Comparison of ENCODE assay signal across 12 cellular contexts in genomic region chr14:64112859-64113258, GRCh38.
A peak's percentile ranks its signal among the peaks of the same experiment; 100 is the strongest.
DNase-seq lines count a peak whose midpoint lies in the region; ATAC-seq, FAIRE-seq and TF ChIP-seq lines count a peak whose summit lies in the region.
"Had no signal": no experiment of that assay in that cellular context is flagged by ENCODE, and none has a peak within 500 bp of the region (broad histone marks: within the 10 kb centered on the region; RNA-seq: fewer than 3 reads in every experiment).

No MANE protein-coding gene starts in this region.

- H3K4me1 Mint-ChIP-seq in CD4-positive, alpha-beta T cell (ENCODE audit: low read depth), result no peaks in the 10 kb centered on the region

- TF ChIP-seq CTCF in epithelial cell of esophagus (IDR thresholded peaks at IDR 0.05; ENCODE audit: insufficient read depth, low read depth, low read length, missing control alignments) (no peak), pancreas (IDR thresholded peaks at IDR 0.05) (no peak)
- TF ChIP-seq CTCF in CD4-positive, alpha-beta T cell (IDR thresholded peaks at IDR 0.05), result no peak

- 26 to 29% methylated on average over 10 of the region's 10 CpGs for WGBS in pancreas, 2 donors

- peak; percentile 58 for DNase-seq in DMS53 treated with DMSO at 0.1 percent for 48 hours (lab: John Stamatoyannopoulos, UW; ENCODE audit: unreplicated experiment)
- DNase-seq in NCI-H2196 treated with DMSO at 0.1 percent for 48 hours (lab: John Stamatoyannopoulos, UW; ENCODE audit: unreplicated experiment), result peak; percentile 62
- peak; percentile 69 for DNase-seq in epithelial cell of esophagus (ENCODE audit: low read depth)
- peak in 5 of 6 donors; percentile 60 to 75 (median 70) for DNase-seq in pancreas
- DNase-seq in CD4-positive, alpha-beta T cell, result no peak
- no peak for DNase-seq in NCI-H2081 treated with DMSO at 0.1 percent for 48 hours (lab: John Stamatoyannopoulos, UW)
- no peak for DNase-seq in NCI-H524 treated with DMSO at 0.1 percent for 48 hours (lab: John Stamatoyannopoulos, UW)
- no peak for DNase-seq in activated effector memory CD4-positive, alpha-beta T cell treated with Interleukin-2 at 50 U/mL for 16 hours
- DNase-seq: erythroblast; KBM-7; stimulated activated CD4-positive, alpha-beta T cell treated with anti-CD3 and anti-CD28 coated beads, Interleukin-1b, Interleukin-23, amount 100 ng/mL, for 48 hours had no signal

- H3K4me1 ChIP-seq in pancreas, result peaks cover 10 to 17% (median 12%) of the 10 kb centered on the region in 3 donors

- no peak overlapping the region for H3K4me3 Mint-ChIP-seq in CD4-positive, alpha-beta T cell
- H3K4me3 Mint-ChIP-seq: stimulated activated naive CD8-positive, alpha-beta T cell treated with anti-CD3 and anti-CD28 coated beads, Interleukin-15, Interleukin-2, amounts not matched to agents 100 ng/mL and 50 ng/mL, for 24 hours had no signal

- no peaks in the 10 kb centered on the region for H3K36me3 ChIP-seq in pancreas

- FAIRE-seq in pancreas (lab: Jason Lieb, UNC), result no peak

- H3K9me3 ChIP-seq in pancreas, result no peaks in the 10 kb centered on the region
- no peaks in the 10 kb centered on the region for H3K9me3 ChIP-seq in CD4-positive, alpha-beta T cell (ENCODE audit: control insufficient read depth, low read length)

- H3K27ac ChIP-seq in pancreas, result peak overlapping the region; percentile 33 to 91 (median 82)
- no peak overlapping the region for H3K27ac ChIP-seq in CD4-positive, alpha-beta T cell (ENCODE audit: low read depth, low read length)

- POLR2A ChIA-PET in CD4-positive, alpha-beta T cell (lab: Charles Lee), result interaction anchor here (0.7 kb wide), 1 partner anchor 10 kb away, joined by 3 read pairs; no protein-coding TSS in a partner anchor

- intact Hi-C loops in pancreas (cut with DNase I), result no loop called here
- intact Hi-C loops in CD4-positive, alpha-beta T cell (cut with DNase I, micrococcal nuclease), result no loop called here

- H3K4me3 ChIP-seq in epithelial cell of esophagus (ENCODE audit: low read length) (peak overlapping the region; percentile 17), pancreas (peak overlapping the region in 2 of 4 donors; percentile 28 to 29)

- no peak overlapping the region for H3K27ac Mint-ChIP-seq in CD4-positive, alpha-beta T cell
- H3K27ac Mint-ChIP-seq: stimulated activated naive CD8-positive, alpha-beta T cell treated with anti-CD3 and anti-CD28 coated beads, Interleukin-15, Interleukin-2, amounts not matched to agents 100 ng/mL and 50 ng/mL, for 24 hours had no signal

- peaks cover 62% of the 10 kb centered on the region for H3K36me3 Mint-ChIP-seq in CD4-positive, alpha-beta T cell (ENCODE audit: low read depth)

- H3K9me3 Mint-ChIP-seq in CD4-positive, alpha-beta T cell, result no peaks in the 10 kb centered on the region
- H3K9me3 Mint-ChIP-seq: stimulated activated naive CD8-positive, alpha-beta T cell treated with anti-CD3 and anti-CD28 coated beads, Interleukin-15, Interleukin-2, amounts not matched to agents 100 ng/mL and 50 ng/mL, for 24 hours had no signal

- ATAC-seq in pancreas, result peak; percentile 79 to 87 (median 86)
- ATAC-seq in CD4-positive, alpha-beta T cell (ENCODE audit: poor library complexity), result no peak

- no peaks in the 10 kb centered on the region for H3K27me3 Mint-ChIP-seq in CD4-positive, alpha-beta T cell
- H3K27me3 Mint-ChIP-seq: stimulated activated naive CD8-positive, alpha-beta T cell treated with anti-CD3 and anti-CD28 coated beads, Interleukin-15, Interleukin-2, amounts not matched to agents 100 ng/mL and 50 ng/mL, for 24 hours had no signal

- no peaks in the 10 kb centered on the region for H3K27me3 ChIP-seq in pancreas
- H3K27me3 ChIP-seq in CD4-positive, alpha-beta T cell (ENCODE audit: control insufficient read depth, insufficient read depth, low read length), result no peaks in the 10 kb centered on the region

- CTCF ChIA-PET in CD4-positive, alpha-beta T cell (lab: Charles Lee), result no interaction called here

Comparison
In these comparisons a context has a peak if more than half of its experiments do, and no peak if none do; other contexts are left out.
1. DNase-seq: peak in DMS53 treated with DMSO at 0.1 percent for 48 hours (single experiment), NCI-H2196 treated with DMSO at 0.1 percent for 48 hours (single experiment), epithelial cell of esophagus (single experiment) and pancreas (5 of 6); none in CD4-positive, alpha-beta T cell (0 of 10), NCI-H2081 treated with DMSO at 0.1 percent for 48 hours (single experiment), NCI-H524 treated with DMSO at 0.1 percent for 48 hours (single experiment) and activated effector memory CD4-positive, alpha-beta T cell treated with Interleukin-2 at 50 U/mL for 16 hours (single experiment).